ENCODE assay signal across 18 cellular contexts in the genomic region with DNA sequence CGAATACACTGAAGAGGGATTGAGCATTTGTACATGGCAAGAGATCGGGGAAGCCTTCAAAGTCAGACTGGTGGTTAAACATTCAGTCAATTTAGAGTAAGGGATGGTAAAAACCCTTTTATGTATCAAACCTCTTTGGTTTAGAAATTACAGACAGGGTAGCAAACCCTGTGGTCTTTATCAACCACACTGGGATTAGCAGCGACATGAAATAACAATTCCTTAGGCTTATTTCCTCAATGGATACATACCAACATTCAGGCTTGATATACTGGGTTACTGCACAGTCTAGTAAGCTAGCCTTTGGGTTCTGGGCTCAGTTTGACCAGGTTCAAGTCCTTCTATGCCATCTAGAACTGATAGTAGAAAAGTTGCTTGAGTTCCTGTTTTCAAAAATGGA.
"Had no signal": no experiment of that assay in that cellular context is flagged by ENCODE, and none has a peak within 500 bp of the region (broad histone marks: within the 10 kb centered on the region; RNA-seq: fewer than 3 reads in every experiment).

No MANE protein-coding gene starts in this region.

- ATAC-seq: activated naive CD8-positive, alpha-beta T cell treated with anti-CD3 and anti-CD28 coated beads, Interleukin-2, amount 50 U/mL, for 24 hours; heart right ventricle; left ventricle myocardium superior; stimulated activated naive CD8-positive, alpha-beta T cell treated with anti-CD3 and anti-CD28 coated beads, Interleukin-15, amount 100 ng/mL, for 72 hours had no signal

- H3K27ac ChIP-seq: coronary artery, heart right ventricle, right atrium auricular region, upper lobe of left lung had no signal

- DNase-seq: activated CD4-positive, alpha-beta T cell treated with anti-CD3 and anti-CD28 coated beads, Interleukin-2, amount 50 U/mL, for 1 hour; activated CD8-positive, alpha-beta memory T cell treated with anti-CD3 and anti-CD28 coated beads for 24 hours; activated CD8-positive, alpha-beta memory T cell treated with anti-CD3 and anti-CD28 coated beads, Interleukin-2, amount 50 U/mL, for 48 hours; activated effector memory CD4-positive, alpha-beta T cell treated with Interleukin-2 at 50 U/mL for 16 hours; activated naive CD4-positive, alpha-beta T cell treated with anti-CD3 and anti-CD28 coated beads, Interleukin-2, amount 10 ng/mL, durations not matched to agents 7 days and 5 days; activated naive CD8-positive, alpha-beta T cell treated with anti-CD3 and anti-CD28 coated beads, Interleukin-2, amount 50 U/mL, for 24 hours; activated T-cell treated with anti-CD3 and anti-CD28 coated beads, Interleukin-2, amount 50 U/mL, for 48 hours; aorta; heart right ventricle; immature natural killer cell; left ventricle myocardium superior; mesendoderm; stimulated activated CD4-positive, alpha-beta T cell treated with anti-CD3 and anti-CD28 coated beads, Interleukin-4, amount 100 ng/mL, for 1 hour; stimulated activated naive CD8-positive, alpha-beta T cell treated with anti-CD3 and anti-CD28 coated beads, Interleukin-15, amount 100 ng/mL, for 72 hours; T1000; upper lobe of left lung had no signal

- H3K36me3 ChIP-seq: heart right ventricle, right atrium auricular region, upper lobe of left lung had no signal

- H3K27me3 ChIP-seq: heart right ventricle, right atrium auricular region, upper lobe of left lung had no signal

- H3K4me3 ChIP-seq: coronary artery, heart right ventricle, right atrium auricular region, upper lobe of left lung had no signal

- H3K9me3 ChIP-seq: heart right ventricle, right atrium auricular region, upper lobe of left lung had no signal
